Comparison of ENCODE assay signal across 8 cellular contexts in the genomic region with DNA sequence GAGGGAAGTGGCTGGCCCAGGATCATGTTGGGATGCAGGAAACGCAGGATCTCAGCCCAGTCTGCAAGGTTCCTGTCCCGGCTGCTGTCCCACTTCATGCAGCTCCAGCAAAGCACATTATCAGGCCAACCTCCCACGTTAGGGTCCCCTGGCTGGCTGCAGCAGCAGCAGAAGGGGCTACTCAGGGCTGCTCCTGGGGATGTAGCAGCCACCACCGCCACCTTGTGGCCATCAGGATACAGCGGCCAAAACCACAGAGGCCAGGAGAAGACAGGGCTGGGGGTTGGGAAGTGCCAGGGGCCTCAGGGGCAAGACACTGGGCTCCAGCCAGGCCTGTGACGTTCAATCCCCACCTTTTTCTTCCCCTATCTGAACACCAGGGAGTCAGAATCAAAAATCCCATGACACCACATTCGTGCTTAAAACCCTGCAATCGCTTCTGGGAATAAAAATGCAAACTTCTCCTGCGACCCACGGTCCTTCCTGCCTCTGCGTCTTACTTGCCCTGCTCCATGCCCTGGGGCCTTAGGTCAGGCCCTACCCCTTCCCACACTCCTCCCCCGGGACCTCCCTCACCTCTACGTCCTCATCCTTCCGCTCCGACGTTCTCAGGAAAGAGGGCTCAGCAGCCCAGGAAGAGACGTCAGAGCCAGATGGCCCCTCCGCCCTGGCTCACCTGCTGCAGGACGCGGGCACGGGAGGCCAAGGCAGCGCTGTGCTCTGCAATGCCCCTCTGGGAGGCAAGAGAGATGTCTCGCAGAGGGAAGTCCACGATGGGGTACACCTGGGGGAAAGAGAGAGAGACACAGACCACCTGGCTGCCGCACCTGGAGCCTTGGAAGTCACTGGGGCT. TPM values are rescaled to one million over a fixed set of nuclear protein-coding genes. Genes with fewer than 3 reads are reported as not detected.
A peak's percentile ranks its signal among the peaks of the same experiment; 100 is the strongest.
DNase-seq lines count a peak whose midpoint lies in the region; ATAC-seq and TF ChIP-seq lines count a peak whose summit lies in the region.

No MANE protein-coding gene starts in this region.

- TF ChIP-seq CTCF in IMR-90 (conservative IDR thresholded peaks at IDR 0.05; ENCODE audit: low read depth, low read length) (peak; percentile 94), mammary epithelial cell (conservative IDR thresholded peaks at IDR 0.05 in 1 of 2, IDR thresholded peaks at IDR 0.05 in 1 of 2; ENCODE audit: extremely low read depth in 1 of 2, insufficient read depth in 1 of 2, low read depth in 1 of 2, low read length in 2 of 2) (peak; percentile 86 to 94)

- ATAC-seq in GM21786 (IDR thresholded peaks at IDR 0.05; ENCODE audit: unreplicated experiment) (peak; percentile 90), IMR-90 (ENCODE audit: low read depth) (peak; percentile 91)

- H3K9me3 ChIP-seq in IMR-90 (ENCODE audit: control insufficient read depth, insufficient read depth, low read length): 0 out of 2 replicates have a peak, but pooled peaks cover 2% of the 10 kb centered on the region
- no peaks in the 10 kb centered on the region for H3K9me3 ChIP-seq in mammary epithelial cell (replicated peaks; ENCODE audit: insufficient read depth, low read length)

- H4K8ac ChIP-seq in IMR-90 (ENCODE audit: low read depth in 2 of 2, low read length in 2 of 2): peak overlapping the region in 1 of 2 experiments; percentile 86; a peak in 3 of 4 replicates

- no peak for TF ChIP-seq POLR2A in IMR-90 (IDR thresholded peaks at IDR 0.05; ENCODE audit: low read depth, low read length)

- peaks cover 32% of the 10 kb centered on the region for H3K4me1 ChIP-seq in IMR-90 (ENCODE audit: control insufficient read depth, insufficient read depth, low read length)
- H3K4me1 ChIP-seq in mammary epithelial cell (ENCODE audit: insufficient read depth, low read length): peaks cover 3% of the 10 kb centered on the region

- no peak overlapping the region for H3K9ac ChIP-seq in IMR-90 (ENCODE audit: low read depth, low read length)
- no peak overlapping the region for H3K9ac ChIP-seq in mammary epithelial cell (ENCODE audit: insufficient read depth, low read length)

- WGBS in IMR-90 (ENCODE audit: extremely low coverage in 2 of 2, insufficient read length in 1 of 2), 2 experiments: 55% methylated on average over 4 of the region's 25 CpGs; no CpG with 5 or more reads in 1 of the 2 experiments
- WGBS in mammary epithelial cell (ENCODE audit: low coverage, missing lambda C conversion rate): 64% methylated on average over 14 of the region's 25 CpGs

- peak overlapping the region; percentile 29 for H2BK5ac ChIP-seq in IMR-90 (ENCODE audit: low read depth, low read length, poor library complexity, severe bottlenecking)

- H2BK20ac ChIP-seq in IMR-90 (ENCODE audit: low read depth, low read length): peak overlapping the region; percentile 94

- H3K4me2 ChIP-seq in IMR-90 (ENCODE audit: low read depth, low read length) (no peak overlapping the region), mammary epithelial cell (ENCODE audit: insufficient read depth, low read depth, low read length) (no peak overlapping the region)

- peak; percentile 5 for DNase-seq in NK-92 treated with Interleukin-12 subunit alpha and Interleukin-12 subunit beta, amount 100 ng/mL, for 24 hours (lab: John Stamatoyannopoulos, UW)
- DNase-seq in NK-92 (lab: John Stamatoyannopoulos, UW; ENCODE audit: unreplicated experiment) (no peak), IMR-90 (peak; percentile 70), SKM-1 treated with dmso at 0.1 percent for 144 hours (lab: John Stamatoyannopoulos, UW; ENCODE audit: unreplicated experiment) (peak; percentile 34), mammary epithelial cell (peak; percentile 30), islet precursor cell (peak; percentile 93)
- DNase-seq in stimulated activated CD4-positive, alpha-beta T cell treated with anti-CD3 and anti-CD28 coated beads, Interleukin-12 subunit alpha, Interleukin-12 subunit beta, amount 100 ng/mL, for 48 hours (ENCODE audit: low read depth in 2 of 3, low spot score in 1 of 3): peak; percentile 10 to 29 (median 16)

- no peak overlapping the region for H3K23ac ChIP-seq in IMR-90 (ENCODE audit: low read depth, low read length)

- H2BK15ac ChIP-seq in IMR-90 (ENCODE audit: low read depth, low read length): peak overlapping the region; percentile 61; the same call in 2 of the 3 replicates

- TF ChIP-seq RAD21 in IMR-90 (IDR thresholded peaks at IDR 0.05; ENCODE audit: low read length): peak; percentile 94

- H4K91ac ChIP-seq in IMR-90 (ENCODE audit: insufficient read depth, low read depth, low read length): peak overlapping the region; percentile 90

- H3K14ac ChIP-seq in IMR-90 (replicated peaks; ENCODE audit: low read depth, low read length): peak overlapping the region; percentile 57; the same call in 1 of the 2 replicates

- H4K5ac ChIP-seq in IMR-90 (ENCODE audit: low read depth, low read length): peak overlapping the region; percentile 83; the same call in 1 of the 2 replicates

- intact Hi-C loops in IMR-90 (cut with micrococcal nuclease): loop anchor here (1.0 to 5.0 kb wide), 4 partner anchors 46 to 301 kb away; partner anchors contain the start of gene LMCD1
- intact Hi-C loops in mammary epithelial cell (cut with micrococcal nuclease): loop anchor here (1.0 to 5.0 kb wide), 3 partner anchors 141 to 301 kb away; no protein-coding TSS in a partner anchor

- no peaks in the 10 kb centered on the region; the same call in 1 of the 2 replicates for H3K27me3 ChIP-seq in IMR-90 (ENCODE audit: control insufficient read depth, insufficient read depth, low read length)
- peaks cover 3% of the 10 kb centered on the region for H3K27me3 ChIP-seq in mammary epithelial cell (ENCODE audit: insufficient read depth, low read length)

- peak overlapping the region; percentile 94 for H2BK120ac ChIP-seq in IMR-90 (ENCODE audit: low read depth, low read length)

- H3K27ac ChIP-seq in IMR-90 (ENCODE audit: insufficient read depth, low read length) (no peak overlapping the region), mammary epithelial cell (ENCODE audit: insufficient read depth, low read depth, low read length) (no peak overlapping the region)

- H3K4me3 ChIP-seq in IMR-90 (ENCODE audit: insufficient read depth, low read depth, low read length): no peak overlapping the region
- H3K4me3 ChIP-seq in mammary epithelial cell (replicated peaks in 1 of 3; ENCODE audit: insufficient read depth in 1 of 3, low read depth in 2 of 3, low read length in 3 of 3): no peak overlapping the region

- H2AFZ ChIP-seq in IMR-90 (replicated peaks; ENCODE audit: low read length, poor library complexity) (peak overlapping the region; percentile 83), mammary epithelial cell (ENCODE audit: low read depth, low read length) (no peak overlapping the region)

- peaks cover 20% of the 10 kb centered on the region for H3K9me1 ChIP-seq in IMR-90 (ENCODE audit: insufficient read depth, low read length)

- in situ Hi-C loops in IMR-90 (cut with MboI; ENCODE audit: low sequenced_read_pairs): loop anchor here (5.0 kb wide), 1 partner anchor 181 kb away; no protein-coding TSS in a partner anchor
- in situ Hi-C loops in mammary epithelial cell (cut with MboI; ENCODE audit: low sequenced_read_pairs in 2 of 2): no loop called here

- peak overlapping the region; percentile 86 for H3K4ac ChIP-seq in IMR-90 (ENCODE audit: low read depth, low read length)

- POLR2A ChIA-PET in IMR-90 (lab: Charles Lee; ENCODE audit: unreplicated experiment): no interaction called here

- H3K79me1 ChIP-seq in IMR-90 (ENCODE audit: low read depth in 1 of 2, low read length in 2 of 2): no peaks in the 10 kb centered on the region

- H3K18ac ChIP-seq in IMR-90 (ENCODE audit: low read depth, low read length): peak overlapping the region; percentile 83

- peak overlapping the region; percentile 93 for H2AK5ac ChIP-seq in IMR-90 (ENCODE audit: low read depth, low read length)

- peak overlapping the region; percentile 51; the same call in 1 of the 2 replicates for H3K56ac ChIP-seq in IMR-90 (ENCODE audit: extremely low read depth, insufficient read depth, low read length)

- H2AK9ac ChIP-seq in IMR-90 (replicated peaks; ENCODE audit: low read depth, low read length, poor library complexity): peak overlapping the region; percentile 57

- no peaks in the 10 kb centered on the region for H3K79me2 ChIP-seq in mammary epithelial cell (ENCODE audit: insufficient read depth, low read length)

- dilution Hi-C loops in IMR-90 (cut with HindIII; ENCODE audit: low sequenced_read_pairs, unreplicated experiment) (no loop called here), mammary epithelial cell (cut with HindIII; ENCODE audit: low sequenced_read_pairs) (loop anchor here (25.0 kb wide), 1 partner anchor 186 kb away; no protein-coding TSS in a partner anchor)

- CTCF ChIA-PET in IMR-90 (lab: Yijun Ruan, JAX): interaction anchor here (0.6 to 1.5 kb wide), 10 partner anchors 12 to 801 kb away, joined by 3 to 7 read pairs (median 4); partner anchors contain the start of gene LMCD1
- CTCF ChIA-PET in mammary epithelial cell (lab: Charles Lee; ENCODE audit: low non-redundant PET): interaction anchor here (0.7 kb wide), 1 partner anchor 206 kb away, joined by 3 read pairs; no protein-coding TSS in a partner anchor

- BruUV-seq in IMR-90 (replicated peaks; lab: Mats Ljungman, UMichigan) (no TSS peak), mammary epithelial cell (replicated peaks; lab: Mats Ljungman, UMichigan) (no TSS peak)

- H4K20me1 ChIP-seq in IMR-90 (ENCODE audit: insufficient read depth, low read length) (no peaks in the 10 kb centered on the region), mammary epithelial cell (ENCODE audit: insufficient read depth, low read length) (no peaks in the 10 kb centered on the region)

- no peaks in the 10 kb centered on the region for H3K36me3 ChIP-seq in IMR-90 (ENCODE audit: control insufficient read depth, insufficient read depth, low read length)
- H3K36me3 ChIP-seq in mammary epithelial cell (ENCODE audit: insufficient read depth, low read length): no peaks in the 10 kb centered on the region

TF ChIP-seq in IMR-90, 13 proteins besides CTCF, POLR2A, EP300 and RAD21:
- TF ChIP-seq MAZ (IDR thresholded peaks at IDR 0.05; ENCODE audit: borderline replicate concordance, low read depth, low read length) (peak; percentile 60), SMC3 (IDR thresholded peaks at IDR 0.05; ENCODE audit: low read depth, low read length) (peak; percentile 88), FOS (IDR thresholded peaks at IDR 0.05; ENCODE audit: low read depth, low read length) (no peak)

RNA-seq across cellular contexts. Expression of gene SSUH2, which starts 21.5 kb away (rescaled TPM):
- total RNA-seq in IMR-90 (2012; rRNA removed): under 0.01 TPM in 1 of 2 replicates, not detected in the other
- polyA plus RNA-seq in IMR-90 (2012; rRNA removed): 0.10 TPM in 2 replicates
- not detected in 2 replicates for polyA plus RNA-seq in IMR-90 (2012; cell fraction: cytosol; rRNA removed)
- 0.32 and 0.66 TPM in 2 replicates for polyA plus RNA-seq in IMR-90 (2012; cell fraction: nucleus; rRNA removed; ENCODE audit: low replicate concordance)
- under 1 TPM in 1 of 2 donors, not detected in 1; 0.28 TPM for total RNA-seq in mammary epithelial cell
- polyA plus RNA-seq in mammary epithelial cell: 0.31 TPM
- not detected for polyA minus RNA-seq in mammary epithelial cell
